11 cellular contexts compared by ENCODE assay signal in genomic region chr3:101065962-101066361, GRCh38.
DNase-seq lines count a peak whose midpoint lies in the region; ATAC-seq and TF ChIP-seq lines count a peak whose summit lies in the region.
"Had no signal": no experiment of that assay in that cellular context is flagged by ENCODE, and none has a peak within 500 bp of the region (broad histone marks: within the 10 kb centered on the region; RNA-seq: fewer than 3 reads in every experiment).

No MANE protein-coding gene starts in this region.

- intact Hi-C loops in activated CD4-positive, alpha-beta T cell treated with anti-CD3 and anti-CD28 coated beads for 36 hours (cut with DNase I, micrococcal nuclease) = no loop called here
- intact Hi-C loops in aorta (cut with DNase I) = loop anchor here in 1 of 2 donors (10.0 kb wide), 1 partner anchor 71 kb away; the partner anchor contains the start of gene ABI3BP

- peaks cover 3% of the 10 kb centered on the region for H3K4me1 Mint-ChIP-seq in activated CD4-positive, alpha-beta T cell treated with anti-CD3 and anti-CD28 coated beads for 36 hours

- H3K27ac Mint-ChIP-seq in activated CD4-positive, alpha-beta T cell treated with anti-CD3 and anti-CD28 coated beads for 36 hours = no peak overlapping the region

- TF ChIP-seq POLR2A in GM18505 (IDR thresholded peaks at IDR 0.05; ENCODE audit: borderline replicate concordance, extremely low read depth, insufficient read depth, insufficient read length) = no peak

- H3K36me3 Mint-ChIP-seq in activated CD4-positive, alpha-beta T cell treated with anti-CD3 and anti-CD28 coated beads for 36 hours (ENCODE audit: low read depth) = no peaks in the 10 kb centered on the region

- no peak for DNase-seq in activated CD4-positive, alpha-beta T cell treated with anti-CD3 and anti-CD28 coated beads for 36 hours
- no peak for DNase-seq in activated CD4-positive, alpha-beta T cell treated with anti-CD3 and anti-CD28 coated beads for 48 hours
- DNase-seq in cardiac fibroblast (ENCODE audit: low read depth in 2 of 2) (peak; percentile 79 to 97), kidney glomerular epithelial cell (lab: John Stamatoyannopoulos, UW) (peak; percentile 94), aorta (no peak), T1000 (lab: John Stamatoyannopoulos, UW) (no peak), activated T-cell treated with anti-CD3 and anti-CD28 coated beads for 4 hours (no peak)
- DNase-seq: NCI-H345 had no signal

- H3K36me3 ChIP-seq in aorta (ENCODE audit: control insufficient read depth in 1 of 2, insufficient read depth in 2 of 2, low read length in 1 of 2) = no peaks in the 10 kb centered on the region
- H3K36me3 ChIP-seq: cardiac muscle cell had no signal

- H3K4me1 ChIP-seq in aorta (ENCODE audit: control insufficient read depth in 1 of 2, insufficient read depth in 2 of 2, low read length in 2 of 2) = peaks cover 2 to 10% of the 10 kb centered on the region in 2 donors

- H3K27ac ChIP-seq in aorta (ENCODE audit: low read depth in 1 of 2, low read length in 2 of 2) = no peak overlapping the region
- H3K27ac ChIP-seq: cardiac muscle cell had no signal

- peaks cover 31% of the 10 kb centered on the region for H3K27me3 Mint-ChIP-seq in activated CD4-positive, alpha-beta T cell treated with anti-CD3 and anti-CD28 coated beads for 36 hours

- CTCF ChIA-PET in activated CD4-positive, alpha-beta T cell treated with anti-CD3 and anti-CD28 coated beads for 36 hours (lab: Charles Lee) = no interaction called here

- no peaks in the 10 kb centered on the region for H3K27me3 ChIP-seq in aorta (ENCODE audit: control insufficient read depth in 1 of 2, insufficient read depth in 2 of 2, low read length in 1 of 2)
- H3K27me3 ChIP-seq: cardiac muscle cell had no signal

- H3K9me3 ChIP-seq in aorta (ENCODE audit: control insufficient read depth, low read length) = peaks cover under 1% of the 10 kb centered on the region

- H3K4me3 Mint-ChIP-seq in activated CD4-positive, alpha-beta T cell treated with anti-CD3 and anti-CD28 coated beads for 36 hours = no peak overlapping the region

- POLR2A ChIA-PET in activated CD4-positive, alpha-beta T cell treated with anti-CD3 and anti-CD28 coated beads for 36 hours (lab: Charles Lee) = no interaction called here

- no peak for TF ChIP-seq CTCF in cardiac fibroblast (IDR thresholded peaks at IDR 0.05; ENCODE audit: low read depth, low read length)

- ATAC-seq in activated CD4-positive, alpha-beta T cell treated with anti-CD3 and anti-CD28 coated beads for 36 hours = peak; percentile 44
- ATAC-seq in aorta (ENCODE audit: low FRiP score) (peak; percentile 61), GM18505 (IDR thresholded peaks at IDR 0.05; ENCODE audit: unreplicated experiment) (no peak)
- ATAC-seq: GM12878 had no signal

- 34% methylated on average over 3 of the region's 3 CpGs for WGBS in aorta, 2 donors

- no peak overlapping the region for H3K4me3 ChIP-seq in cardiac fibroblast (replicated peaks in 1 of 2; ENCODE audit: low read depth in 2 of 2, low read length in 2 of 2)
- no peak overlapping the region for H3K4me3 ChIP-seq in aorta (ENCODE audit: low read length in 2 of 2)
- H3K4me3 ChIP-seq: cardiac muscle cell, GM12878 had no signal

- no peaks in the 10 kb centered on the region for H3K9me3 Mint-ChIP-seq in activated CD4-positive, alpha-beta T cell treated with anti-CD3 and anti-CD28 coated beads for 36 hours (ENCODE audit: low read depth)

Comparison
In these comparisons a context has a peak if more than half of its experiments do, and no peak if none do; other contexts are left out.
1. DNase-seq: peak in cardiac fibroblast (2 of 2) and kidney glomerular epithelial cell (single experiment); none in activated CD4-positive, alpha-beta T cell treated with anti-CD3 and anti-CD28 coated beads for 36 hours (single experiment), activated CD4-positive, alpha-beta T cell treated with anti-CD3 and anti-CD28 coated beads for 48 hours (single experiment), aorta (0 of 2), T1000 (single experiment) and activated T-cell treated with anti-CD3 and anti-CD28 coated beads for 4 hours (single experiment).